Comparison of ENCODE assay signal across 20 cellular contexts in genomic region chr2:29568135-29568534, GRCh38.
DNase-seq lines count a peak whose midpoint lies in the region; FAIRE-seq and TF ChIP-seq lines count a peak whose summit lies in the region.
"Had no signal": no experiment of that assay in that cellular context is flagged by ENCODE, and none has a peak within 500 bp of the region (broad histone marks: within the 10 kb centered on the region; RNA-seq: fewer than 3 reads in every experiment).

No MANE protein-coding gene starts in this region.

- H2AFZ ChIP-seq in GM23248, result no peak overlapping the region
- H2AFZ ChIP-seq: GM23338 had no signal

- H4K20me1 ChIP-seq in BLaER1 (no peaks in the 10 kb centered on the region), GM23248 (ENCODE audit: insufficient read depth) (no peaks in the 10 kb centered on the region)

- FAIRE-seq in GM12892 (lab: Jason Lieb, UNC), result no peak
- FAIRE-seq: A204.1, G401.6, GM19239 had no signal

- POLR2A ChIA-PET in activated CD4-positive, alpha-beta memory T cell treated with anti-CD3 and anti-CD28 coated beads for 36 hours (lab: Charles Lee), result no interaction called here

- TF ChIP-seq CTCF in osteocyte (IDR thresholded peaks at IDR 0.05), result no peak

- no peaks in the 10 kb centered on the region for H3K27me3 ChIP-seq in BLaER1
- H3K27me3 ChIP-seq in GM23248 (replicated peaks; ENCODE audit: insufficient read depth), result peaks cover 26% of the 10 kb centered on the region

- in situ Hi-C loops in GM23248 (cut with MboI), result no loop called here

- no peak overlapping the region for H3K27ac ChIP-seq in BLaER1
- H3K27ac ChIP-seq in GM23248, result no peak overlapping the region
- H3K27ac ChIP-seq: 22Rv1 had no signal

- peak; percentile 50 for DNase-seq in NCI-H1694 (lab: John Stamatoyannopoulos, UW)
- DNase-seq in islet precursor cell, result peak; percentile 3
- peak; percentile 6 for DNase-seq in osteocyte (ENCODE audit: extremely low spot score, unreplicated experiment)
- DNase-seq in LoVo (ENCODE audit: low spot score), result no peak
- DNase-seq in GM23248, result no peak
- DNase-seq in activated CD4-positive, alpha-beta memory T cell treated with anti-CD3 and anti-CD28 coated beads for 36 hours, result no peak
- DNase-seq in GM12892 (ENCODE audit: insufficient read length), result no peak
- DNase-seq: C1 segment of cervical spinal cord; Caco-2; CD4-positive, alpha-beta memory T cell; DMS153; DND-41; H9 had no signal

- H3F3A ChIP-seq in GM23248 (ENCODE audit: insufficient read depth), result no peaks in the 10 kb centered on the region

- intact Hi-C loops in activated CD4-positive, alpha-beta memory T cell treated with anti-CD3 and anti-CD28 coated beads for 36 hours (cut with micrococcal nuclease), result no loop called here

- H3K9me3 Mint-ChIP-seq in osteocyte (ENCODE audit: unreplicated experiment), result no peaks in the 10 kb centered on the region
- H3K9me3 Mint-ChIP-seq in activated CD4-positive, alpha-beta memory T cell treated with anti-CD3 and anti-CD28 coated beads for 36 hours, result no peaks in the 10 kb centered on the region
- H3K9me3 Mint-ChIP-seq: CD4-positive, alpha-beta memory T cell; GM23338; H9 had no signal

- WGBS in GM23248 (ENCODE audit: low coverage in 1 of 2, low lambda C conversion rate in 2 of 2, missing lambda C conversion rate in 2 of 2), 2 experiments, result 41 to 54% methylated on average over 5 of the region's 5 CpGs

- H3K9me3 ChIP-seq in BLaER1, result no peaks in the 10 kb centered on the region
- H3K9me3 ChIP-seq in GM23248 (ENCODE audit: low read depth), result no peaks in the 10 kb centered on the region
- H3K9me3 ChIP-seq: Caco-2 had no signal

- H3K79me2 ChIP-seq in GM23248 (ENCODE audit: insufficient read depth), result no peaks in the 10 kb centered on the region

- H3K4me1 Mint-ChIP-seq in osteocyte (ENCODE audit: unreplicated experiment), result no peaks in the 10 kb centered on the region
- H3K4me1 Mint-ChIP-seq in activated CD4-positive, alpha-beta memory T cell treated with anti-CD3 and anti-CD28 coated beads for 36 hours (ENCODE audit: low read depth), result no peaks in the 10 kb centered on the region
- H3K4me1 Mint-ChIP-seq: B cell; CD4-positive, alpha-beta memory T cell; GM23338; H9 had no signal

- H3K4me3 Mint-ChIP-seq in osteocyte (ENCODE audit: unreplicated experiment), result no peak overlapping the region
- H3K4me3 Mint-ChIP-seq in activated CD4-positive, alpha-beta memory T cell treated with anti-CD3 and anti-CD28 coated beads for 36 hours, result no peak overlapping the region
- H3K4me3 Mint-ChIP-seq: B cell; CD4-positive, alpha-beta memory T cell; GM23338; H9 had no signal

- peak overlapping the region; percentile 38; the same call in 1 of the 2 replicates for H3K9ac ChIP-seq in BLaER1
- no peak overlapping the region for H3K9ac ChIP-seq in GM23248

- TF ChIP-seq POLR2A in GM12892 (IDR thresholded peaks at IDR 0.05; ENCODE audit: low read depth, low read length), result no peak

- H3K4me2 ChIP-seq in BLaER1 (peak overlapping the region; percentile 67), GM23248 (ENCODE audit: unreplicated experiment) (no peak overlapping the region)
- H3K4me2 ChIP-seq: GM23338 had no signal

- no peaks in the 10 kb centered on the region for H3K36me3 Mint-ChIP-seq in osteocyte (ENCODE audit: unreplicated experiment)
- H3K36me3 Mint-ChIP-seq in activated CD4-positive, alpha-beta memory T cell treated with anti-CD3 and anti-CD28 coated beads for 36 hours, result no peaks in the 10 kb centered on the region
- H3K36me3 Mint-ChIP-seq: CD4-positive, alpha-beta memory T cell had no signal

- H3K4me1 ChIP-seq in BLaER1 (peaks cover 16% of the 10 kb centered on the region), GM23248 (ENCODE audit: insufficient read depth) (no peaks in the 10 kb centered on the region)
- H3K4me1 ChIP-seq: Caco-2 had no signal

- H3K4me3 ChIP-seq in BLaER1 (no peak overlapping the region), GM23248 (no peak overlapping the region)
- H3K4me3 ChIP-seq: GM23338 had no signal

- no peak overlapping the region for H3K27ac Mint-ChIP-seq in osteocyte (ENCODE audit: unreplicated experiment)
- no peak overlapping the region for H3K27ac Mint-ChIP-seq in activated CD4-positive, alpha-beta memory T cell treated with anti-CD3 and anti-CD28 coated beads for 36 hours
- H3K27ac Mint-ChIP-seq: B cell; CD4-positive, alpha-beta memory T cell; GM23338; H9 had no signal

- no peaks in the 10 kb centered on the region for H3K36me3 ChIP-seq in BLaER1
- no peaks in the 10 kb centered on the region for H3K36me3 ChIP-seq in GM23248 (ENCODE audit: low read depth)

- H3K9me2 ChIP-seq in GM23248 (ENCODE audit: insufficient read depth), result no peaks in the 10 kb centered on the region

- CTCF ChIA-PET in activated CD4-positive, alpha-beta memory T cell treated with anti-CD3 and anti-CD28 coated beads for 36 hours (lab: Charles Lee), result no interaction called here

- peaks cover 3% of the 10 kb centered on the region for H3K27me3 Mint-ChIP-seq in osteocyte (ENCODE audit: unreplicated experiment)
- peaks cover 2% of the 10 kb centered on the region for H3K27me3 Mint-ChIP-seq in activated CD4-positive, alpha-beta memory T cell treated with anti-CD3 and anti-CD28 coated beads for 36 hours

Comparison
In these comparisons a context has a peak if more than half of its experiments do, and no peak if none do; other contexts are left out.
1. DNase-seq: peak in NCI-H1694 (single experiment), islet precursor cell (single experiment) and osteocyte (single experiment); none in LoVo (single experiment), GM23248 (single experiment), activated CD4-positive, alpha-beta memory T cell treated with anti-CD3 and anti-CD28 coated beads for 36 hours (single experiment) and GM12892 (single experiment).